ENCODE assay signal across 8 cellular contexts in genomic region chr17:81991684-81992513, GRCh38. TPM values are rescaled to one million over a fixed set of nuclear protein-coding genes. Genes with fewer than 3 reads are reported as not detected.
A peak's percentile ranks its signal among the peaks of the same experiment; 100 is the strongest.
DNase-seq lines count a peak whose midpoint lies in the region; ATAC-seq, FAIRE-seq and TF ChIP-seq lines count a peak whose summit lies in the region.

No MANE protein-coding gene starts in this region.

- H3K27ac Mint-ChIP-seq in CD8-positive, alpha-beta T cell, result no peak overlapping the region

- H3K4me3 Mint-ChIP-seq in CD8-positive, alpha-beta T cell, result no peak overlapping the region

- H3K9me3 ChIP-seq in MG63 (no peaks in the 10 kb centered on the region), kidney (ENCODE audit: control insufficient read depth in 1 of 2, low read length in 2 of 2) (no peaks in the 10 kb centered on the region), thoracic aorta (no peaks in the 10 kb centered on the region)
- no peaks in the 10 kb centered on the region for H3K9me3 ChIP-seq in CD8-positive, alpha-beta T cell (ENCODE audit: low read length)

- peaks cover 3% of the 10 kb centered on the region for H3K4me1 Mint-ChIP-seq in CD8-positive, alpha-beta T cell (ENCODE audit: low read depth)

- peak; percentile 33 for ATAC-seq in thoracic aorta (ENCODE audit: insufficient number of reproducible peaks, low FRiP score, low read depth)
- no peak for ATAC-seq in CD8-positive, alpha-beta T cell

- POLR2A ChIA-PET in CD8-positive, alpha-beta T cell (lab: Charles Lee), result no interaction called here

- H3K27ac ChIP-seq in kidney (ENCODE audit: low read depth in 2 of 2, low read length in 2 of 2) (no peak overlapping the region), thoracic aorta (peak overlapping the region in 1 of 2 donors; percentile 30)
- H3K27ac ChIP-seq in CD8-positive, alpha-beta T cell (ENCODE audit: low read depth, low read length), result no peak overlapping the region

- no peak overlapping the region for H3K9ac ChIP-seq in kidney (ENCODE audit: low read length in 2 of 2)

- intact Hi-C loops in kidney (cut with DNase I), result no loop called here
- intact Hi-C loops in CD8-positive, alpha-beta T cell (cut with DNase I, micrococcal nuclease), result no loop called here

- DNase-seq in MG63 (peak; percentile 98), bronchial epithelial cell (ENCODE audit: low read depth) (peak; percentile 84), kidney (peak; percentile 92), thoracic aorta (ENCODE audit: low spot score) (peak; percentile 29), middle frontal gyrus (ENCODE audit: extremely low spot score, low spot score) (no peak), SKM-1 treated with dmso at 0.1 percent for 144 hours (lab: John Stamatoyannopoulos, UW; ENCODE audit: unreplicated experiment) (no peak)
- DNase-seq in activated effector memory CD4-positive, alpha-beta T cell treated with Interleukin-2 at 50 U/mL for 16 hours, result no peak
- no peak for DNase-seq in CD8-positive, alpha-beta T cell

- CTCF ChIA-PET in CD8-positive, alpha-beta T cell (lab: Charles Lee), result no interaction called here

- H3K9me3 Mint-ChIP-seq in CD8-positive, alpha-beta T cell, result no peaks in the 10 kb centered on the region

- FAIRE-seq in bronchial epithelial cell (lab: Jason Lieb, UNC) (peak; percentile 32), kidney (lab: Jason Lieb, UNC) (no peak)

- peaks cover 15 to 18% of the 10 kb centered on the region in 2 donors for H3K4me1 ChIP-seq in kidney (ENCODE audit: control insufficient read depth in 1 of 2, insufficient read depth in 1 of 2, low read depth in 1 of 2, low read length in 2 of 2)
- H3K4me1 ChIP-seq in thoracic aorta (ENCODE audit: control insufficient read depth in 1 of 2, low read depth in 2 of 2), result peaks cover 9 to 19% of the 10 kb centered on the region in 2 donors
- no peaks in the 10 kb centered on the region for H3K4me1 ChIP-seq in CD8-positive, alpha-beta T cell (ENCODE audit: insufficient read depth, low read length)

- H3K27me3 Mint-ChIP-seq in CD8-positive, alpha-beta T cell (ENCODE audit: low read depth), result no peaks in the 10 kb centered on the region

- H3K36me3 ChIP-seq in MG63, result peaks cover 29% of the 10 kb centered on the region
- peaks cover 8% of the 10 kb centered on the region for H3K36me3 ChIP-seq in bronchial epithelial cell (ENCODE audit: control insufficient read depth, insufficient read depth, low read length)
- no peaks in the 10 kb centered on the region for H3K36me3 ChIP-seq in kidney (ENCODE audit: control insufficient read depth in 1 of 2, insufficient read depth in 2 of 2, low read length in 2 of 2)
- peaks cover 7% of the 10 kb centered on the region for H3K36me3 ChIP-seq in thoracic aorta
- no peaks in the 10 kb centered on the region for H3K36me3 ChIP-seq in CD8-positive, alpha-beta T cell (ENCODE audit: insufficient read depth, low read length)

- H3K4me3 ChIP-seq in MG63 (no peak overlapping the region), bronchial epithelial cell (ENCODE audit: low read depth, low read length) (no peak overlapping the region), kidney (ENCODE audit: low read length in 2 of 2) (no peak overlapping the region), thoracic aorta (peak overlapping the region; percentile 58)
- H3K4me3 ChIP-seq in CD8-positive, alpha-beta T cell (ENCODE audit: low read depth, low read length), result no peak overlapping the region

- H3K36me3 Mint-ChIP-seq in CD8-positive, alpha-beta T cell, result peaks cover 22% of the 10 kb centered on the region

- no peak for TF ChIP-seq CTCF in bronchial epithelial cell (IDR thresholded peaks at IDR 0.05; ENCODE audit: insufficient read depth, low read length, severe bottlenecking)
- TF ChIP-seq CTCF in kidney (IDR thresholded peaks at IDR 0.05; ENCODE audit: borderline replicate concordance, extremely low read depth, insufficient read depth), result peak; percentile 1
- no peak for TF ChIP-seq CTCF in thoracic aorta (IDR thresholded peaks at IDR 0.05)
- no peak for TF ChIP-seq CTCF in CD8-positive, alpha-beta T cell (IDR thresholded peaks at IDR 0.05)

- H3K27me3 ChIP-seq in MG63, result no peaks in the 10 kb centered on the region
- no peaks in the 10 kb centered on the region for H3K27me3 ChIP-seq in bronchial epithelial cell (ENCODE audit: control insufficient read depth, insufficient read depth, low read length)
- no peaks in the 10 kb centered on the region for H3K27me3 ChIP-seq in thoracic aorta (replicated peaks; ENCODE audit: insufficient read depth)
- no peaks in the 10 kb centered on the region for H3K27me3 ChIP-seq in CD8-positive, alpha-beta T cell (ENCODE audit: insufficient read depth, low read length)

RNA-seq across cellular contexts. Expression of gene ASPSCR1, which starts 14.5 kb away (rescaled TPM):
- 43.5 and 78.0 TPM in 2 replicates for total RNA-seq in MG63 (2014; rRNA removed; shearing (Covaris generic); ENCODE audit: low replicate concordance)
- total RNA-seq in bronchial epithelial cell (22.6 and 32.1 TPM in 2 replicates), kidney (35.2 TPM), thoracic aorta (10 to 100 TPM; 20.6 to 41.3 TPM)
- 57.5 TPM for polyA plus RNA-seq in kidney (ENCODE audit: insufficient read depth, low read depth, low replicate concordance)
- total RNA-seq in CD8-positive, alpha-beta T cell, result 10 to 100 TPM; 18.6 to 19.5 TPM

RNA-seq across cellular contexts. Expression of gene CENPX, which starts 30.8 kb away (rescaled TPM):
- total RNA-seq in MG63 (2014; rRNA removed; shearing (Covaris generic); ENCODE audit: low replicate concordance), result 106 and 181 TPM in 2 replicates
- 33.8 and 38.7 TPM in 2 replicates for total RNA-seq in bronchial epithelial cell
- total RNA-seq in kidney, result 36.9 TPM
- 93.2 TPM for polyA plus RNA-seq in kidney (ENCODE audit: insufficient read depth, low read depth, low replicate concordance)
- total RNA-seq in thoracic aorta, result 10 to 100 TPM; 31.4 to 40.4 TPM
- total RNA-seq in CD8-positive, alpha-beta T cell, result 10 to 100 TPM; 11.1 to 14.3 TPM

RNA-seq across cellular contexts. Expression of gene NOTUM, which starts 30.9 kb away (rescaled TPM):
- 0.66 TPM in 1 of 2 replicates, not detected in the other for total RNA-seq in MG63 (2014; rRNA removed; shearing (Covaris generic); ENCODE audit: low replicate concordance)
- 0.13 TPM in 1 of 2 replicates, not detected in the other for total RNA-seq in bronchial epithelial cell
- not detected for total RNA-seq in kidney
- not detected for polyA plus RNA-seq in kidney (ENCODE audit: insufficient read depth, low read depth, low replicate concordance)
- total RNA-seq in thoracic aorta, result not detected
- total RNA-seq in CD8-positive, alpha-beta T cell, result not detected

RNA-seq across cellular contexts. Expression of gene LRRC45, which starts 31.2 kb away (rescaled TPM):
- total RNA-seq in MG63 (2014; rRNA removed; shearing (Covaris generic); ENCODE audit: low replicate concordance), result 31.7 and 33.0 TPM in 2 replicates
- total RNA-seq in bronchial epithelial cell (6.1 and 8.4 TPM in 2 replicates), kidney (9.9 TPM), thoracic aorta (10 to 100 TPM in 1 of 2 donors, 1 to 10 TPM in 1; 6.1 to 14.2 TPM)
- polyA plus RNA-seq in kidney (ENCODE audit: insufficient read depth, low read depth, low replicate concordance), result 9.9 TPM
- 1 to 10 TPM; 5.1 to 5.6 TPM for total RNA-seq in CD8-positive, alpha-beta T cell

RNA-seq across cellular contexts. Expression of gene RAC3, which starts 39.6 kb away (rescaled TPM):
- 18.2 and 18.4 TPM in 2 replicates for total RNA-seq in MG63 (2014; rRNA removed; shearing (Covaris generic); ENCODE audit: low replicate concordance)
- total RNA-seq in bronchial epithelial cell (18.7 and 25.2 TPM in 2 replicates), kidney (2.6 TPM), thoracic aorta (1 to 10 TPM in 1 of 2 donors, not detected in 1; 1.8 TPM)
- polyA plus RNA-seq in kidney (ENCODE audit: insufficient read depth, low read depth, low replicate concordance), result 13.1 TPM
- total RNA-seq in CD8-positive, alpha-beta T cell, result 1 to 10 TPM; 2.1 to 3.5 TPM

Comparison
In these comparisons a context has a peak if more than half of its experiments do, and no peak if none do; other contexts are left out.
1. DNase-seq: peak in MG63 (single experiment), bronchial epithelial cell (single experiment), kidney (single experiment) and thoracic aorta (single experiment); none in activated effector memory CD4-positive, alpha-beta T cell treated with Interleukin-2 at 50 U/mL for 16 hours (single experiment), CD8-positive, alpha-beta T cell (0 of 7), middle frontal gyrus (single experiment) and SKM-1 treated with dmso at 0.1 percent for 144 hours (single experiment).